Comparison of ENCODE assay signal across 1 cellular context in the genomic region with DNA sequence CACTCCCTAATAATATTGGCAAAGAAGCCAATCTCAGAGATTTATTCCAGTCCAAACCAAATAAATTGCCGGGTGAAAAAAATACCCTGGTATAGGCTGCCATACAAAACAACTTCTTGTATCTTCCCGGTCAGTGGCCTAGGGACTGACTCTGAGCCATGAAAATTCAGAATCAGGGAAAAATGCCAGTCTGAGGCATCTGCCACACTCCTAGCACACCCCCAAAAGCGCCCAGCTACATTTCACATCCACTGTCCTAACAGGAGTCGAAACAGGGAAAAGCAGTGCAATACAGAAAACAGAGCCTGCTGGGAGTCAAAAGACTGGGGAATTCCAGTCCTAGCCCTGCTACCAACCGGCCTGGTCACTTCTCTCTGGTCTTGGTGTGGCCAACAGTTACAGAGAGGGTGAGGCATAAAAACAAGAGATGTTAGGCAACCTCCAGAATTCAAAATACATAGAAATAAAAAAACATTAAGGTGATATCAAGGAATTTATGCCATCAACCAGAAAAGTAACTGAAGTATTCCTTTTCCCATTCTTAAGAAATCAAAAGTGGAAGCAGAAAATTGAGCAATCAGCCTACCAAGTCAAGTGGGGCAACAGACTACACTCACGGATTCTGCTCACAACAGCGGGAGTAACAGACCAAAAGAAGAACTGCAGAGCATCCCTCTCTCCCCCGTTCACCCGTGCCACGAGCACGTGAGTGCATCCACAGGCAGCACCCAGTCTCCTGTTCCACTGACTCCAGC.
TF ChIP-seq lines count a peak whose summit lies in the region.

No MANE protein-coding gene starts in this region.

TF ChIP-seq in SK-N-SH treated with all-trans-retinoic acid at 6 μM for 48 hours, 23 proteins besides CTCF, POLR2A, EP300 and RAD21 (continued from another document):
- TF ChIP-seq, protein P1, sequence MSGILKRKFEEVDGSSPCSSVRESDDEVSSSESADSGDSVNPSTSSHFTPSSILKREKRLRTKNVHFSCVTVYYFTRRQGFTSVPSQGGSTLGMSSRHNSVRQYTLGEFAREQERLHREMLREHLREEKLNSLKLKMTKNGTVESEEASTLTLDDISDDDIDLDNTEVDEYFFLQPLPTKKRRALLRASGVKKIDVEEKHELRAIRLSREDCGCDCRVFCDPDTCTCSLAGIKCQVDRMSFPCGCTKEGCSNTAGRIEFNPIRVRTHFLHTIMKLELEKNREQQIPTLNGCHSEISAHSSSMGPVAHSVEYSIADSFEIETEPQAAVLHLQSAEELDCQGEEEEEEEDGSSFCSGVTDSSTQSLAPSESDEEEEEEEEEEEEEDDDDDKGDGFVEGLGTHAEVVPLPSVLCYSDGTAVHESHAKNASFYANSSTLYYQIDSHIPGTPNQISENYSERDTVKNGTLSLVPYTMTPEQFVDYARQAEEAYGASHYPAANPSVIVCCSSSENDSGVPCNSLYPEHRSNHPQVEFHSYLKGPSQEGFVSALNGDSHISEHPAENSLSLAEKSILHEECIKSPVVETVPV (CRISPR knock-in tag; IDR thresholded peaks at IDR 0.05): no peak
- no peak for TF ChIP-seq TCF4 (CRISPR knock-in tag; IDR thresholded peaks at IDR 0.05; ENCODE audit: borderline replicate concordance)
- no peak for TF ChIP-seq TOX (CRISPR knock-in tag; IDR thresholded peaks at IDR 0.05; ENCODE audit: borderline replicate concordance)
